ENCODE assay signal across 28 cellular contexts in the genomic region with DNA sequence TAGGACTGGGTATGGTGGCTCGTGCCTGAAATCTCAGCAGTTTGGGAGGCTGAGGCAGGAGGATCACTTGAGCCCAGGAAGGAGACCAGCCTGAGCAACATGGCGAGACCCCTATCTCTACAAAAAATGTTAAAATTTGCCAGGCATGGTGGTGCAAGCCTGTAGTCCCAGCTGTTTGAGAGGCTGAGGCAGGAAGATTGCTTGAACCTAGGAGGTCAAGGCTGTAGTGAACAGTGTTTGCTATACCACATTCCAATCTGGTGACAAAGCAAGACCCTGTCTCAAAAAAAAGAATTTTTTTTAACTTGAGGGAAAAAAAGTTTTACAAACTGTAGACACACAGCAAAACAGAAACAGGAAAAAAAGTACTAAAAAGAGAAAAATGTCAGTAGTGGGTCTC. TPM values are rescaled to one million over a fixed set of nuclear protein-coding genes. Genes with fewer than 3 reads are reported as not detected.
DNase-seq lines count a peak whose midpoint lies in the region; ATAC-seq, FAIRE-seq and TF ChIP-seq lines count a peak whose summit lies in the region.
"Had no signal": no experiment of that assay in that cellular context is flagged by ENCODE, and none has a peak within 500 bp of the region (broad histone marks: within the 10 kb centered on the region; RNA-seq: fewer than 3 reads in every experiment).

No MANE protein-coding gene starts in this region.

- H3K79me2 ChIP-seq in H1 (ENCODE audit: control insufficient read depth in 1 of 2, insufficient read depth in 2 of 2, low read length in 2 of 2), result peaks cover 0 to 39% of the 10 kb centered on the region in 2 experiments; a peak in 3 of 4 replicates

- H3K23me2 ChIP-seq in H1 (ENCODE audit: low read depth, low read length), result peaks cover 9% of the 10 kb centered on the region

- no peak overlapping the region for H4K5ac ChIP-seq in H1 (ENCODE audit: insufficient read length, low read depth, low read length)

- H3K4me3 ChIP-seq in HUES6 (ENCODE audit: low read depth, low read length) (peak overlapping the region; percentile 85; the same call in 1 of the 2 replicates), H1 (ENCODE audit: extremely low read depth in 1 of 4, insufficient read depth in 2 of 4, low read depth in 3 of 4, low read length in 4 of 4) (peak overlapping the region in 1 of 4 experiments; percentile 74; a peak in 2 of 8 replicates), right atrium auricular region (no peak overlapping the region)
- H3K4me3 ChIP-seq: cardiac muscle cell, heart right ventricle, lung, SJCRH30, upper lobe of left lung had no signal

- H3K4ac ChIP-seq in H1 (replicated peaks; ENCODE audit: insufficient read length, low read depth, low read length), result no peak overlapping the region

- POLR2A ChIA-PET in H1 (lab: Charles Lee; ENCODE audit: partially characterized antibody), result no interaction called here

- in situ Hi-C loops in ACHN (cut with HindIII; ENCODE audit: low pct_ligation_motif_present, low pct_unique_long_range_greater_than_20kb, low sequenced_read_pairs), result no loop called here

- H3K27ac ChIP-seq in HUES6 (ENCODE audit: low read depth, low read length) (no peak overlapping the region), H1 (ENCODE audit: low read depth, low read length) (no peak overlapping the region), right atrium auricular region (no peak overlapping the region)
- H3K27ac ChIP-seq: cardiac muscle cell, heart right ventricle, SJCRH30 had no signal

- H3K27me3 ChIP-seq in HUES6 (ENCODE audit: control insufficient read depth, insufficient read depth, low read length), result no peaks in the 10 kb centered on the region
- no peaks in the 10 kb centered on the region for H3K27me3 ChIP-seq in H1 (replicated peaks in 1 of 4; ENCODE audit: control insufficient read depth in 3 of 4, extremely low read depth in 1 of 4, insufficient read depth in 3 of 4, low read length in 3 of 4)
- H3K27me3 ChIP-seq in right atrium auricular region, result peaks cover 0 to 6% of the 10 kb centered on the region in 2 donors
- H3K27me3 ChIP-seq: cardiac muscle cell, SJCRH30 had no signal

- TF ChIP-seq EP300 in H1 (IDR thresholded peaks at IDR 0.05; ENCODE audit: borderline replicate concordance in 1 of 2, low read depth in 2 of 2, low read length in 2 of 2), result no peak

- no peak for ATAC-seq in HG03521 (IDR thresholded peaks at IDR 0.05; ENCODE audit: unreplicated experiment)
- ATAC-seq: activated T-cell treated with anti-CD3 and anti-CD28 coated beads, Interleukin-2, amount 50 U/mL, for 4 hours; heart right ventricle; Panc1 had no signal

- WGBS in H1 (ENCODE audit: extremely low coverage in 1 of 2, insufficient coverage in 1 of 2, insufficient read length in 1 of 2, insufficient replicate concordance in 2 of 2, low coverage in 1 of 2, low lambda C conversion rate in 2 of 2, missing lambda C conversion rate in 1 of 2), 2 experiments, result 86% methylated on average over 2 of the region's 2 CpGs; no CpG with 5 or more reads in 1 of the 2 experiments

- no peak overlapping the region for H3K14ac ChIP-seq in H1 (ENCODE audit: insufficient read length)

- H3K36me3 ChIP-seq in HUES6 (ENCODE audit: control insufficient read depth, insufficient read depth, low read length), result peaks cover 3% of the 10 kb centered on the region; the same call in 1 of the 2 replicates
- H3K36me3 ChIP-seq in H1 (ENCODE audit: control insufficient read depth in 2 of 4, insufficient read depth in 4 of 4, low read length in 3 of 4), result no peaks in the 10 kb centered on the region
- no peaks in the 10 kb centered on the region for H3K36me3 ChIP-seq in right atrium auricular region
- H3K36me3 ChIP-seq: cardiac muscle cell, heart right ventricle, SJCRH30, upper lobe of left lung had no signal

- H3K79me1 ChIP-seq in H1 (ENCODE audit: low read depth, low read length), result no peaks in the 10 kb centered on the region

- DNase-seq in ACHN (peak; percentile 29), H1 (ENCODE audit: low read depth in 1 of 2, low spot score in 2 of 2) (no peak), kidney tubule cell (ENCODE audit: low spot score) (peak; percentile 52), posterior cingulate gyrus (no peak), right atrium auricular region (ENCODE audit: low spot score) (no peak), NCI-H2107 treated with DMSO at 0.1 percent for 48 hours (lab: John Stamatoyannopoulos, UW; ENCODE audit: unreplicated experiment) (no peak)
- DNase-seq: activated CD4-positive, alpha-beta T cell treated with anti-CD3 and anti-CD28 coated beads for 1 hour; activated naive CD4-positive, alpha-beta T cell treated with anti-CD3 and anti-CD28 coated beads, Interleukin-2, amount 10 ng/mL, durations not matched to agents 7 days and 5 days; activated T-cell treated with anti-CD3 and anti-CD28 coated beads, Interleukin-2, amount 50 U/mL, for 4 hours; amygdala; COR-L47; GOT3; heart right ventricle; Karpas-422; NCI-H1694 treated with DMSO at 0.1 percent for 48 hours; retina; SJCRH30; stimulated activated CD4-positive, alpha-beta T cell treated with anti-CD3 and anti-CD28 coated beads, Interleukin-15, amount 100 ng/mL, for 24 hours; stimulated activated CD8-positive, alpha-beta memory T cell treated with anti-CD3 and anti-CD28 coated beads, Interleukin-4, amount 100 ng/mL, for 48 hours had no signal

- H2BK12ac ChIP-seq in H1 (ENCODE audit: low read depth, low read length), result no peak overlapping the region

- intact Hi-C loops in posterior cingulate gyrus (cut with DNase I), result no loop called here

- H3K23ac ChIP-seq in H1 (ENCODE audit: insufficient read length), result no peak overlapping the region

- CTCF ChIA-PET in H1 (lab: Charles Lee; ENCODE audit: partially characterized antibody), result no interaction called here

- H2BK5ac ChIP-seq in H1 (ENCODE audit: low read depth, low read length), result no peak overlapping the region

- H3K56ac ChIP-seq in H1 (replicated peaks; ENCODE audit: insufficient read length, low read depth, low read length), result no peak overlapping the region

- no peak for TF ChIP-seq RAD21 in H1 (IDR thresholded peaks at IDR 0.05 in 1 of 2, conservative IDR thresholded peaks at IDR 0.05 in 1 of 2; ENCODE audit: low read depth in 2 of 2, low read length in 2 of 2)

- H4K91ac ChIP-seq in H1 (replicated peaks; ENCODE audit: insufficient read length, low read length), result no peak overlapping the region

- no peak overlapping the region for H2BK120ac ChIP-seq in H1 (replicated peaks; ENCODE audit: low read depth, low read length)

- H3K9ac ChIP-seq in HUES6 (ENCODE audit: low read length) (no peak overlapping the region), H1 (replicated peaks in 1 of 4; ENCODE audit: extremely low read depth in 1 of 4, low read depth in 3 of 4, low read length in 3 of 4) (no peak overlapping the region)

- no peak overlapping the region for H2AFZ ChIP-seq in H1 (ENCODE audit: low read length)

- H2BK20ac ChIP-seq in H1 (ENCODE audit: low read length), result no peak overlapping the region

- H3K18ac ChIP-seq in H1 (ENCODE audit: extremely low read depth, low read length), result no peak overlapping the region

- no peak overlapping the region for H2BK15ac ChIP-seq in H1 (ENCODE audit: low read length)

- peak overlapping the region; percentile 90 to 93; a peak in 3 of 4 replicates for H3K4me2 ChIP-seq in H1 (ENCODE audit: insufficient read depth in 1 of 2, low read depth in 2 of 2, low read length in 2 of 2)

- no peak for TF ChIP-seq POLR2A in H1 (IDR thresholded peaks at IDR 0.05; ENCODE audit: control extremely low read depth in 1 of 2, low read depth in 2 of 2, low read length in 2 of 2)

- no peak for FAIRE-seq in H1 (lab: Jason Lieb, UNC)
- FAIRE-seq: A204.1, endothelial cell of umbilical vein, TTC549 had no signal

- H3K4me1 ChIP-seq in HUES6 (ENCODE audit: control insufficient read depth, insufficient read depth, low read length) (peaks cover 27% of the 10 kb centered on the region), H1 (replicated peaks in 1 of 4; ENCODE audit: control insufficient read depth in 3 of 4, insufficient read depth in 4 of 4, low read length in 3 of 4) (peaks cover 0 to 6% (median 4%) of the 10 kb centered on the region in 4 experiments; a peak in 4 of 7 replicates), right atrium auricular region (peaks cover 0 to 25% of the 10 kb centered on the region in 2 donors)

- no peak overlapping the region for H2AK5ac ChIP-seq in H1 (ENCODE audit: low read depth, low read length)

- peaks cover 0 to 1% of the 10 kb centered on the region in 2 experiments for H4K20me1 ChIP-seq in H1 (replicated peaks in 1 of 2; ENCODE audit: control insufficient read depth in 1 of 2, insufficient read depth in 2 of 2, low read length in 2 of 2)

- no peak overlapping the region for H4K8ac ChIP-seq in H1 (ENCODE audit: extremely low read depth, insufficient read depth, low read length)

- TF ChIP-seq CTCF in H1 (IDR thresholded peaks at IDR 0.05; ENCODE audit: control extremely low read depth in 1 of 3, insufficient read depth in 1 of 3, low read depth in 1 of 3, low read length in 3 of 3) (no peak), right atrium auricular region (IDR thresholded peaks at IDR 0.05) (no peak)

- no peaks in the 10 kb centered on the region for H3K9me3 ChIP-seq in HUES6 (ENCODE audit: control insufficient read depth, insufficient read depth, low read depth, low read length)
- H3K9me3 ChIP-seq in H1 (ENCODE audit: insufficient read depth in 2 of 2, low read depth in 1 of 2, low read length in 1 of 2), result no peaks in the 10 kb centered on the region
- no peaks in the 10 kb centered on the region for H3K9me3 ChIP-seq in right atrium auricular region
- H3K9me3 ChIP-seq: heart right ventricle, SJCRH30, upper lobe of left lung had no signal

TF ChIP-seq in H1, 55 proteins besides CTCF, POLR2A, EP300 and RAD21:
- no peak for TF ChIP-seq EGR1 (IDR thresholded peaks at IDR 0.05; ENCODE audit: borderline replicate concordance, low read depth, low read length)
- no peak for TF ChIP-seq CHD1 (IDR thresholded peaks at IDR 0.05; ENCODE audit: low read depth, low read length)
- TF ChIP-seq POLR2AphosphoS5 (IDR thresholded peaks at IDR 0.05; ENCODE audit: low read depth, low read length), result no peak
- TF ChIP-seq SIRT6 (IDR thresholded peaks at IDR 0.05; ENCODE audit: low read length), result no peak
- no peak for TF ChIP-seq KDM1A (IDR thresholded peaks at IDR 0.05; ENCODE audit: borderline replicate concordance, low read length)
- no peak for TF ChIP-seq KDM5A (IDR thresholded peaks at IDR 0.05; ENCODE audit: low read length)
- TF ChIP-seq CREB1 (IDR thresholded peaks at IDR 0.05), result no peak
- no peak for TF ChIP-seq SUZ12 (IDR thresholded peaks at IDR 0.05; ENCODE audit: low read length)

RNA-seq across cellular contexts. Expression of a gene that starts 2.3 kb away (rescaled TPM):
- 23.7 and 24.7 TPM in 2 replicates for total RNA-seq in H1 (2021; fragmentation: NEBNext Ultra II Directional; extraction: Animal tissue kit (Norgen Biotek cat#: 25700))
- polyA plus RNA-seq in H1 (2011; rRNA removed), result 9.7 and 9.8 TPM in 2 replicates
- 8.2 TPM for polyA plus RNA-seq in H1 (2011; cell fraction: cytosol; rRNA removed)
- 13.6 TPM for polyA plus RNA-seq in H1 (2011; cell fraction: nucleus; rRNA removed)
- 8.7 to 11.5 TPM (median 10.7 TPM) in 4 replicates for polyA plus RNA-seq in H1 (2012, experiment 1 of 2)
- polyA plus RNA-seq in H1 (2012, experiment 2 of 2), result 4.5 TPM
- 7.5 TPM for polyA plus RNA-seq in H1 (2013, experiment 1 of 2)
- polyA plus RNA-seq in H1 (2013, experiment 2 of 2), result 7.0 TPM
- 26.2 and 26.8 TPM in 2 replicates for polyA minus RNA-seq in H1 (2011; rRNA and poly(A)+ RNA removed)
- polyA minus RNA-seq in H1 (2011; cell fraction: cytosol; rRNA and poly(A)+ RNA removed), result 13.5 TPM
- 16.0 TPM for polyA minus RNA-seq in H1 (2011; cell fraction: nucleus; rRNA and poly(A)+ RNA removed)
- total RNA-seq in right atrium auricular region, result 1 to 10 TPM; 1.6 to 3.2 TPM

Comparison
In these comparisons a context has a peak if more than half of its experiments do, and no peak if none do; other contexts are left out.
1. DNase-seq: peak in ACHN (single experiment) and kidney tubule cell (single experiment); none in H1 (0 of 2), posterior cingulate gyrus (0 of 10), right atrium auricular region (single experiment) and NCI-H2107 treated with DMSO at 0.1 percent for 48 hours (single experiment).